3 cellular contexts compared by ENCODE assay signal in the genomic region with DNA sequence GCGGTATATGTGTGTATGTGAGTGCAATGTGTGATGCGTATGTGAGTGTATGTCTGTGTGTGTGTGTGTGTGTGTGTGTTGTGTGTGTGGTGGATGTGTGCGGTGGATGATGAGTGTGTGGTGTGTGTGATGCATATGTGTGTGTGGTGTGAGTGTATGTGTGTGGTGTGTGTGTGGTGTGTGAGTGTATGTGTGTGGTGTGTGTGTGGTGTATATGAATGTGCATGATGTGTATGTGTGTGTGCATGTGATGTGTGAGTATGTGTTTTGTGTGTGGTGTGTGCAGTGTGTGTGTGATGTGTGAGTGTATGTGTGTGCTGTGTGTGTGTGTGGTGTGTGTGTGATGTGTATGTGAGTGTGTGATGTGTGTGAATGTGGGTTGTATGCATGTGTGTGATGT.
TF ChIP-seq lines count a peak whose summit lies in the region.

No MANE protein-coding gene starts in this region.

TF ChIP-seq in HEK293, 187 proteins besides CTCF, POLR2A, EP300 and RAD21 (continued from another document):
- TF ChIP-seq, protein P1, sequence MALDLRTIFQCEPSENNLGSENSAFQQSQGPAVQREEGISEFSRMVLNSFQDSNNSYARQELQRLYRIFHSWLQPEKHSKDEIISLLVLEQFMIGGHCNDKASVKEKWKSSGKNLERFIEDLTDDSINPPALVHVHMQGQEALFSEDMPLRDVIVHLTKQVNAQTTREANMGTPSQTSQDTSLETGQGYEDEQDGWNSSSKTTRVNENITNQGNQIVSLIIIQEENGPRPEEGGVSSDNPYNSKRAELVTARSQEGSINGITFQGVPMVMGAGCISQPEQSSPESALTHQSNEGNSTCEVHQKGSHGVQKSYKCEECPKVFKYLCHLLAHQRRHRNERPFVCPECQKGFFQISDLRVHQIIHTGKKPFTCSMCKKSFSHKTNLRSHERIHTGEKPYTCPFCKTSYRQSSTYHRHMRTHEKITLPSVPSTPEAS (tag by site-specific recombination; IDR thresholded peaks at IDR 0.05), result peak; percentile 91
- TF ChIP-seq SALL2 (tag by site-specific recombination; IDR thresholded peaks at IDR 0.05; ENCODE audit: borderline replicate concordance), result no peak
- no peak for TF ChIP-seq YY1 (tag by site-specific recombination; IDR thresholded peaks at IDR 0.05)
TF ChIP-seq in HEK293: peak in this region for 2.

TF ChIP-seq in K562, 482 proteins besides CTCF, POLR2A, EP300 and RAD21 (continued from another document and continues in another):
- no peak for TF ChIP-seq CBX5 (IDR thresholded peaks at IDR 0.05; ENCODE audit: borderline replicate concordance, low read depth)
- TF ChIP-seq TEAD2 (tag; IDR thresholded peaks at IDR 0.05), result no peak
- TF ChIP-seq ARHGAP35 (IDR thresholded peaks at IDR 0.05; ENCODE audit: partially characterized antibody), result peak; percentile 23
- TF ChIP-seq, protein P2, sequence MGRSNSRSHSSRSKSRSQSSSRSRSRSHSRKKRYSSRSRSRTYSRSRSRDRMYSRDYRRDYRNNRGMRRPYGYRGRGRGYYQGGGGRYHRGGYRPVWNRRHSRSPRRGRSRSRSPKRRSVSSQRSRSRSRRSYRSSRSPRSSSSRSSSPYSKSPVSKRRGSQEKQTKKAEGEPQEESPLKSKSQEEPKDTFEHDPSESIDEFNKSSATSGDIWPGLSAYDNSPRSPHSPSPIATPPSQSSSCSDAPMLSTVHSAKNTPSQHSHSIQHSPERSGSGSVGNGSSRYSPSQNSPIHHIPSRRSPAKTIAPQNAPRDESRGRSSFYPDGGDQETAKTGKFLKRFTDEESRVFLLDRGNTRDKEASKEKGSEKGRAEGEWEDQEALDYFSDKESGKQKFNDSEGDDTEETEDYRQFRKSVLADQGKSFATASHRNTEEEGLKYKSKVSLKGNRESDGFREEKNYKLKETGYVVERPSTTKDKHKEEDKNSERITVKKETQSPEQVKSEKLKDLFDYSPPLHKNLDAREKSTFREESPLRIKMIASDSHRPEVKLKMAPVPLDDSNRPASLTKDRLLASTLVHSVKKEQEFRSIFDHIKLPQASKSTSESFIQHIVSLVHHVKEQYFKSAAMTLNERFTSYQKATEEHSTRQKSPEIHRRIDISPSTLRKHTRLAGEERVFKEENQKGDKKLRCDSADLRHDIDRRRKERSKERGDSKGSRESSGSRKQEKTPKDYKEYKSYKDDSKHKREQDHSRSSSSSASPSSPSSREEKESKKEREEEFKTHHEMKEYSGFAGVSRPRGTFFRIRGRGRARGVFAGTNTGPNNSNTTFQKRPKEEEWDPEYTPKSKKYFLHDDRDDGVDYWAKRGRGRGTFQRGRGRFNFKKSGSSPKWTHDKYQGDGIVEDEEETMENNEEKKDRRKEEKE (IDR thresholded peaks at IDR 0.05; ENCODE audit: borderline replicate concordance in 1 of 2, control insufficient read depth in 1 of 2, low read depth in 2 of 2, low read length in 1 of 2), result no peak
- TF ChIP-seq SP2 (IDR thresholded peaks at IDR 0.05; ENCODE audit: extremely low read depth, low read depth, low read length, poor library complexity, severe bottlenecking), result no peak
- TF ChIP-seq TAL1 (IDR thresholded peaks at IDR 0.05), result no peak
- TF ChIP-seq POLR2B (IDR thresholded peaks at IDR 0.05; ENCODE audit: low read depth, partially characterized antibody), result peak; percentile 58
- TF ChIP-seq TARDBP (IDR thresholded peaks at IDR 0.05), result peak; percentile 96
- TF ChIP-seq, protein P3, sequence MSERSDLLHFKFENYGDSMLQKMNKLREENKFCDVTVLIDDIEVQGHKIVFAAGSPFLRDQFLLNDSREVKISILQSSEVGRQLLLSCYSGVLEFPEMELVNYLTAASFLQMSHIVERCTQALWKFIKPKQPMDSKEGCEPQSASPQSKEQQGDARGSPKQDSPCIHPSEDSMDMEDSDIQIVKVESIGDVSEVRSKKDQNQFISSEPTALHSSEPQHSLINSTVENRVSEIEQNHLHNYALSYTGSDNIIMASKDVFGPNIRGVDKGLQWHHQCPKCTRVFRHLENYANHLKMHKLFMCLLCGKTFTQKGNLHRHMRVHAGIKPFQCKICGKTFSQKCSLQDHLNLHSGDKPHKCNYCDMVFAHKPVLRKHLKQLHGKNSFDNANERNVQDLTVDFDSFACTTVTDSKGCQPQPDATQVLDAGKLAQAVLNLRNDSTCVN (CRISPR knock-in tag; IDR thresholded peaks at IDR 0.05), result peak; percentile 98
- no peak for TF ChIP-seq ZNF41 (CRISPR knock-in tag; conservative IDR thresholded peaks at IDR 0.05)
- no peak for TF ChIP-seq GABPB2 (CRISPR knock-in tag; conservative IDR thresholded peaks at IDR 0.05)
- TF ChIP-seq, protein P4, sequence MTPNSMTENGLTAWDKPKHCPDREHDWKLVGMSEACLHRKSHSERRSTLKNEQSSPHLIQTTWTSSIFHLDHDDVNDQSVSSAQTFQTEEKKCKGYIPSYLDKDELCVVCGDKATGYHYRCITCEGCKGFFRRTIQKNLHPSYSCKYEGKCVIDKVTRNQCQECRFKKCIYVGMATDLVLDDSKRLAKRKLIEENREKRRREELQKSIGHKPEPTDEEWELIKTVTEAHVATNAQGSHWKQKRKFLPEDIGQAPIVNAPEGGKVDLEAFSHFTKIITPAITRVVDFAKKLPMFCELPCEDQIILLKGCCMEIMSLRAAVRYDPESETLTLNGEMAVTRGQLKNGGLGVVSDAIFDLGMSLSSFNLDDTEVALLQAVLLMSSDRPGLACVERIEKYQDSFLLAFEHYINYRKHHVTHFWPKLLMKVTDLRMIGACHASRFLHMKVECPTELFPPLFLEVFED (CRISPR knock-in tag; conservative IDR thresholded peaks at IDR 0.05), result peak; percentile 99

TF ChIP-seq in HepG2, 621 proteins besides CTCF, POLR2A, EP300 and RAD21 (continued from another document):
- TF ChIP-seq SRF (IDR thresholded peaks at IDR 0.05; ENCODE audit: low read depth, low read length), result no peak
- no peak for TF ChIP-seq U2AF1 (optimal IDR thresholded peaks at IDR 0.05; ENCODE audit: low read depth, low read length)
- no peak for TF ChIP-seq ESRRA (CRISPR knock-in tag; IDR thresholded peaks at IDR 0.05; ENCODE audit: low read depth)
